In the genomic region with DNA sequence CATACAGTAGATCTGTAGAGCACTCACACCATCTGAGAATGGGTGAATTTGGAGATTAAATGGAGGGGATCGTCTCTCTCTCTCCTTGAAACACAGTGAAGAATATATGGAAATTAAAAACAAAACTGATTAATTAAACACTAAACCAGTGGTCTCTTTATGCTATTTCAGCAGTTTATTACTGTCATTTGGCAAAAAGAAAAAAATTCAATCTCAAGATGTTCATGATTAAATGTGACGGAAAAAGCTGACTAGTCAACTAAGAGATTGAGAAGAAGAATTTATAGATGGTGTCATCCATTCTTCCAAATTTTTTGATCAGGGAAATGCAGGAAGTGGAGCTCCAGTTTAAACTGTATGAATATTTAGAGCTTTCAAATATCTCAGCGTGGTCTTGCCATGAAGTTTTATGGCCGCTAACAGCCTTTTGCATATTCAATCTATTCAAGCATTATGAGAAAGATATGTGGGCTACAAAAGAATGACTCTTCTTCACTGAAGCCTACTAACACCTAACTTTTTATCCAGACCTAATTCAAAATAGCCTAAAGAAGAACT, we compare ENCODE assay signal across 28 cellular contexts.
"Had no signal": no experiment of that assay in that cellular context is flagged by ENCODE, and none has a peak within 500 bp of the region (broad histone marks: within the 10 kb centered on the region; RNA-seq: fewer than 3 reads in every experiment).

No MANE protein-coding gene starts in this region.

- H3K4me3 ChIP-seq: ascending aorta, breast epithelium, cardiac muscle cell, colonic mucosa, esophagus squamous epithelium, gastroesophageal sphincter, heart right ventricle had no signal

- H3K27ac ChIP-seq: ascending aorta, breast epithelium, cardiac muscle cell, colonic mucosa, epithelial cell of prostate, esophagus squamous epithelium, gastroesophageal sphincter, heart right ventricle had no signal

- H3K9me3 Mint-ChIP-seq: activated CD4-positive, alpha-beta memory T cell treated with anti-CD3 and anti-CD28 coated beads, Interleukin-2, amount 10 ng/mL, durations not matched to agents 7 days and 5 days; activated CD4-positive, alpha-beta T cell treated with anti-CD3 and anti-CD28 coated beads, Interleukin-2, amount 10 ng/mL, durations not matched to agents 7 days and 5 days; activated naive CD4-positive, alpha-beta T cell treated with anti-CD3 and anti-CD28 coated beads, Interleukin-2, amount 10 ng/mL, durations not matched to agents 7 days and 5 days; activated naive CD4-positive, alpha-beta T cell treated with anti-CD3 and anti-CD28 coated beads, Interleukin-2, amount 50 U/mL, for 72 hours; activated naive CD8-positive, alpha-beta T cell treated with anti-CD3 and anti-CD28 coated beads, Interleukin-2, amount 10 ng/mL, durations not matched to agents 7 days and 5 days; activated T-cell treated with anti-CD3 and anti-CD28 coated beads, Interleukin-2, amount 50 U/mL, for 24 hours; activated T-cell treated with anti-CD3 and anti-CD28 coated beads, Interleukin-2, amount 50 U/mL, for 72 hours; brain had no signal

- H3K4me1 Mint-ChIP-seq: activated CD4-positive, alpha-beta memory T cell treated with anti-CD3 and anti-CD28 coated beads, Interleukin-2, amount 10 ng/mL, durations not matched to agents 7 days and 5 days; activated CD4-positive, alpha-beta T cell treated with anti-CD3 and anti-CD28 coated beads, Interleukin-2, amount 10 ng/mL, durations not matched to agents 7 days and 5 days; activated naive CD4-positive, alpha-beta T cell treated with anti-CD3 and anti-CD28 coated beads, Interleukin-2, amount 10 ng/mL, durations not matched to agents 7 days and 5 days had no signal

- H3K27ac Mint-ChIP-seq: activated CD4-positive, alpha-beta memory T cell treated with anti-CD3 and anti-CD28 coated beads, Interleukin-2, amount 10 ng/mL, durations not matched to agents 7 days and 5 days; activated CD4-positive, alpha-beta T cell treated with anti-CD3 and anti-CD28 coated beads, Interleukin-2, amount 10 ng/mL, durations not matched to agents 7 days and 5 days; activated naive CD4-positive, alpha-beta T cell treated with anti-CD3 and anti-CD28 coated beads, Interleukin-2, amount 10 ng/mL, durations not matched to agents 7 days and 5 days; activated naive CD4-positive, alpha-beta T cell treated with anti-CD3 and anti-CD28 coated beads, Interleukin-2, amount 50 U/mL, for 72 hours; activated naive CD8-positive, alpha-beta T cell treated with anti-CD3 and anti-CD28 coated beads, Interleukin-2, amount 10 ng/mL, durations not matched to agents 7 days and 5 days; activated T-cell treated with anti-CD3 and anti-CD28 coated beads, Interleukin-2, amount 50 U/mL, for 24 hours; activated T-cell treated with anti-CD3 and anti-CD28 coated beads, Interleukin-2, amount 50 U/mL, for 72 hours; T-helper 17 cell had no signal

- H3K36me3 Mint-ChIP-seq: activated naive CD4-positive, alpha-beta T cell treated with anti-CD3 and anti-CD28 coated beads, Interleukin-2, amount 10 ng/mL, durations not matched to agents 7 days and 5 days; activated naive CD4-positive, alpha-beta T cell treated with anti-CD3 and anti-CD28 coated beads, Interleukin-2, amount 50 U/mL, for 72 hours; activated naive CD8-positive, alpha-beta T cell treated with anti-CD3 and anti-CD28 coated beads, Interleukin-2, amount 10 ng/mL, durations not matched to agents 7 days and 5 days had no signal

- H3K27me3 Mint-ChIP-seq: activated CD4-positive, alpha-beta memory T cell treated with anti-CD3 and anti-CD28 coated beads, Interleukin-2, amount 10 ng/mL, durations not matched to agents 7 days and 5 days; activated CD4-positive, alpha-beta T cell treated with anti-CD3 and anti-CD28 coated beads, Interleukin-2, amount 10 ng/mL, durations not matched to agents 7 days and 5 days; activated T-cell treated with anti-CD3 and anti-CD28 coated beads, Interleukin-2, amount 50 U/mL, for 24 hours; brain had no signal

- H3K9me3 ChIP-seq: ascending aorta, breast epithelium, colonic mucosa, esophagus squamous epithelium, gastroesophageal sphincter, heart right ventricle had no signal

- H3K36me3 ChIP-seq: ascending aorta, breast epithelium, cardiac muscle cell, colonic mucosa, esophagus squamous epithelium, gastroesophageal sphincter, heart right ventricle had no signal

- H3K4me1 ChIP-seq: ascending aorta, breast epithelium, colonic mucosa, gastroesophageal sphincter, heart right ventricle had no signal

- H3K4me3 Mint-ChIP-seq: activated CD4-positive, alpha-beta memory T cell treated with anti-CD3 and anti-CD28 coated beads, Interleukin-2, amount 10 ng/mL, durations not matched to agents 7 days and 5 days; activated CD4-positive, alpha-beta T cell treated with anti-CD3 and anti-CD28 coated beads, Interleukin-2, amount 10 ng/mL, durations not matched to agents 7 days and 5 days; activated naive CD4-positive, alpha-beta T cell treated with anti-CD3 and anti-CD28 coated beads, Interleukin-2, amount 10 ng/mL, durations not matched to agents 7 days and 5 days; activated naive CD8-positive, alpha-beta T cell treated with anti-CD3 and anti-CD28 coated beads, Interleukin-2, amount 10 ng/mL, durations not matched to agents 7 days and 5 days; activated T-cell treated with anti-CD3 and anti-CD28 coated beads, Interleukin-2, amount 50 U/mL, for 24 hours; activated T-cell treated with anti-CD3 and anti-CD28 coated beads, Interleukin-2, amount 50 U/mL, for 72 hours; brain; T-helper 17 cell had no signal

- ATAC-seq: activated naive CD4-positive, alpha-beta T cell treated with anti-CD3 and anti-CD28 coated beads, Interleukin-2, amount 50 U/mL, for 72 hours; activated T-cell treated with anti-CD3 and anti-CD28 coated beads, Interleukin-2, amount 50 U/mL, for 72 hours; gastroesophageal sphincter; heart right ventricle; T-helper 17 cell had no signal

- H3K27me3 ChIP-seq: ascending aorta, breast epithelium, cardiac muscle cell, colonic mucosa, esophagus squamous epithelium, gastroesophageal sphincter had no signal

- DNase-seq: activated CD4-positive, alpha-beta memory T cell treated with anti-CD3 and anti-CD28 coated beads, Interleukin-2, amount 10 ng/mL, durations not matched to agents 7 days and 5 days; activated CD4-positive, alpha-beta T cell treated with anti-CD3 and anti-CD28 coated beads for 1 hour; activated CD4-positive, alpha-beta T cell treated with anti-CD3 and anti-CD28 coated beads for 4 hours; activated CD4-positive, alpha-beta T cell treated with anti-CD3 and anti-CD28 coated beads, Interleukin-2, amount 10 ng/mL, durations not matched to agents 7 days and 5 days; activated CD4-positive, alpha-beta T cell treated with anti-CD3 and anti-CD28 coated beads, Interleukin-2, amount 50 U/mL, for 4 hours; activated CD8-positive, alpha-beta memory T cell treated with anti-CD3 and anti-CD28 coated beads, Interleukin-2, amount 50 U/mL, for 48 hours; activated gamma-delta T cell; activated naive CD4-positive, alpha-beta T cell; activated naive CD4-positive, alpha-beta T cell treated with anti-CD3 and anti-CD28 coated beads, Interleukin-2, amount 10 ng/mL, durations not matched to agents 7 days and 5 days; activated naive CD8-positive, alpha-beta T cell treated with anti-CD3 and anti-CD28 coated beads, Interleukin-2, amount 10 ng/mL, durations not matched to agents 7 days and 5 days; activated T-cell treated with anti-CD3 and anti-CD28 coated beads for 4 hours; activated T-cell treated with anti-CD3 and anti-CD28 coated beads, Interleukin-2, amount 50 U/mL, for 24 hours; activated T-cell treated with anti-CD3 and anti-CD28 coated beads, Interleukin-2, amount 50 U/mL, for 72 hours; central memory CD4-positive, alpha-beta T cell; cerebellar nuclear complex; colonic mucosa; effector CD8-positive, alpha-beta T cell; esophagus squamous epithelium; foreskin melanocyte; heart right ventricle; T-helper 17 cell had no signal
